28 cellular contexts compared by ENCODE assay signal in genomic region chr9:13718539-13718938, GRCh38.
DNase-seq lines count a peak whose midpoint lies in the region; ATAC-seq, FAIRE-seq and TF ChIP-seq lines count a peak whose summit lies in the region.
"Had no signal": no experiment of that assay in that cellular context is flagged by ENCODE, and none has a peak within 500 bp of the region (broad histone marks: within the 10 kb centered on the region; RNA-seq: fewer than 3 reads in every experiment).

No MANE protein-coding gene starts in this region.

- H4K91ac ChIP-seq in IMR-90 (ENCODE audit: insufficient read depth, low read depth, low read length) (no peak overlapping the region; the same call in 1 of the 2 replicates), mesenchymal stem cell (ENCODE audit: low read length) (no peak overlapping the region)

- peaks cover 53% of the 10 kb centered on the region for H3K4me1 Mint-ChIP-seq in chondrocyte (ENCODE audit: low read depth)

- ATAC-seq in IMR-90 (ENCODE audit: low read depth): peak; percentile 38
- no peak for ATAC-seq in HG02759 (IDR thresholded peaks at IDR 0.05; ENCODE audit: unreplicated experiment)
- no peak for ATAC-seq in HG02884 (IDR thresholded peaks at IDR 0.05; ENCODE audit: unreplicated experiment)
- ATAC-seq: activated CD8-positive, alpha-beta T cell treated with anti-CD3 and anti-CD28 coated beads, Interleukin-2, amount 10 ng/mL, durations not matched to agents 7 days and 5 days; activated naive CD4-positive, alpha-beta T cell treated with anti-CD3 and anti-CD28 coated beads, Interleukin-2, amount 50 U/mL, for 72 hours; K562; left colon; sciatic nerve had no signal

- H3K23ac ChIP-seq in IMR-90 (ENCODE audit: low read depth, low read length) (no peak overlapping the region), mesenchymal stem cell (ENCODE audit: low read length in 2 of 2) (no peak overlapping the region)

- H4K20me1 ChIP-seq in IMR-90 (ENCODE audit: insufficient read depth, low read length): no peaks in the 10 kb centered on the region

- no peak overlapping the region for H2AK9ac ChIP-seq in IMR-90 (replicated peaks; ENCODE audit: low read depth, low read length, poor library complexity)

- peaks cover 5% of the 10 kb centered on the region for H3K36me3 Mint-ChIP-seq in chondrocyte (ENCODE audit: low read depth)

- H2BK5ac ChIP-seq in IMR-90 (ENCODE audit: low read depth, low read length, poor library complexity, severe bottlenecking): no peak overlapping the region
- no peak overlapping the region for H2BK5ac ChIP-seq in mesenchymal stem cell (ENCODE audit: low read depth, low read length, poor library complexity, severe bottlenecking)

- H3K9me3 Mint-ChIP-seq in chondrocyte (ENCODE audit: low read depth): peaks cover 14% of the 10 kb centered on the region

- intact Hi-C loops in IMR-90 (cut with micrococcal nuclease) (loop anchor here (5.0 kb wide), 1 partner anchor 604 kb away; no protein-coding TSS in a partner anchor), stomach (cut with DNase I; ENCODE audit: low total_unique reads) (no loop called here)

- no peak overlapping the region for H3K56ac ChIP-seq in IMR-90 (ENCODE audit: extremely low read depth, insufficient read depth, low read length)

- no peak for TF ChIP-seq EP300 in stomach (IDR thresholded peaks at IDR 0.05)

- no peak overlapping the region for H2BK120ac ChIP-seq in IMR-90 (ENCODE audit: low read depth, low read length)
- no peak overlapping the region for H2BK120ac ChIP-seq in mesenchymal stem cell (ENCODE audit: low read depth, low read length)

- DNase-seq in IMR-90: peak; percentile 40
- peak; percentile 57 for DNase-seq in RCC 7860 (ENCODE audit: low spot score)
- DNase-seq in chondrocyte (ENCODE audit: low spot score): no peak
- DNase-seq in mesenchymal stem cell: no peak
- DNase-seq in stomach: no peak
- no peak for DNase-seq in AG08396 (ENCODE audit: low spot score)
- DNase-seq: activated CD4-positive, alpha-beta T cell treated with anti-CD3 and anti-CD28 coated beads for 1 hour; activated CD8-positive, alpha-beta T cell treated with anti-CD3 and anti-CD28 coated beads, Interleukin-2, amount 10 ng/mL, durations not matched to agents 7 days and 5 days; C1 segment of cervical spinal cord; Caco-2; foreskin melanocyte; GDM1; H7; left colon; NCI-H1694; NCI-H2171; NCI-H524 treated with DMSO at 0.1 percent for 48 hours; Peyer's patch; stimulated activated naive CD4-positive, alpha-beta T cell; testis had no signal

- H3K14ac ChIP-seq in IMR-90 (replicated peaks; ENCODE audit: low read depth, low read length) (no peak overlapping the region), mesenchymal stem cell (ENCODE audit: low read length in 2 of 2) (no peak overlapping the region)

- 0 out of 2 replicates have a peak overlapping the region, but pooled peaks have one; percentile 21 for H3K4me2 ChIP-seq in IMR-90 (ENCODE audit: low read depth, low read length)
- no peak overlapping the region for H3K4me2 ChIP-seq in mesenchymal stem cell (ENCODE audit: low read length, poor library complexity, severe bottlenecking)

- no peak overlapping the region for H2BK20ac ChIP-seq in IMR-90 (ENCODE audit: low read depth, low read length)

- H4K8ac ChIP-seq in IMR-90 (ENCODE audit: low read depth in 2 of 2, low read length in 2 of 2) (no peak overlapping the region), mesenchymal stem cell (ENCODE audit: low read length) (no peak overlapping the region)

- no peak for TF ChIP-seq POLR2A in IMR-90 (IDR thresholded peaks at IDR 0.05; ENCODE audit: low read depth, low read length)
- TF ChIP-seq POLR2A in stomach (IDR thresholded peaks at IDR 0.05): no peak

- no peak for FAIRE-seq in RCC 7860 (lab: Jason Lieb, UNC)
- FAIRE-seq: K562, urothelium cell line had no signal

- no peaks in the 10 kb centered on the region for H3K36me3 ChIP-seq in IMR-90 (ENCODE audit: control insufficient read depth, insufficient read depth, low read length)
- H3K36me3 ChIP-seq in mesenchymal stem cell (ENCODE audit: control insufficient read depth in 1 of 2, insufficient read depth in 2 of 2, low read depth in 1 of 2, low read length in 2 of 2): no peaks in the 10 kb centered on the region
- no peaks in the 10 kb centered on the region for H3K36me3 ChIP-seq in stomach
- H3K36me3 ChIP-seq: Peyer's patch had no signal

- no peak overlapping the region for H2AFZ ChIP-seq in IMR-90 (replicated peaks; ENCODE audit: low read length, poor library complexity)
- no peak overlapping the region for H2AFZ ChIP-seq in mesenchymal stem cell (ENCODE audit: low read depth, low read length)

- CTCF ChIA-PET in IMR-90 (lab: Yijun Ruan, JAX): no interaction called here

- H4K5ac ChIP-seq in IMR-90 (ENCODE audit: low read depth, low read length): no peak overlapping the region; the same call in 1 of the 2 replicates

- 0 out of 2 replicates have a peak, but pooled peaks cover 1% of the 10 kb centered on the region for H3K9me3 ChIP-seq in IMR-90 (ENCODE audit: control insufficient read depth, insufficient read depth, low read length)
- peaks cover 9% of the 10 kb centered on the region for H3K9me3 ChIP-seq in mesenchymal stem cell (ENCODE audit: control insufficient read depth, low read length)
- no peaks in the 10 kb centered on the region for H3K9me3 ChIP-seq in stomach
- H3K9me3 ChIP-seq: Caco-2, Peyer's patch, testis had no signal

- in situ Hi-C loops in IMR-90 (cut with MboI; ENCODE audit: low sequenced_read_pairs): no loop called here

- no peaks in the 10 kb centered on the region for H3K27me3 Mint-ChIP-seq in chondrocyte (ENCODE audit: low read depth)
- H3K27me3 Mint-ChIP-seq: progenitor cell of endocrine pancreas had no signal

- H3K18ac ChIP-seq in IMR-90 (ENCODE audit: low read depth, low read length): peak overlapping the region; percentile 59
- H3K18ac ChIP-seq in mesenchymal stem cell (ENCODE audit: low read depth in 1 of 2, low read length in 2 of 2): no peak overlapping the region

- no peak for TF ChIP-seq RAD21 in IMR-90 (IDR thresholded peaks at IDR 0.05; ENCODE audit: low read length)

- TF ChIP-seq CTCF in IMR-90 (conservative IDR thresholded peaks at IDR 0.05; ENCODE audit: low read depth, low read length) (no peak), chondrocyte (IDR thresholded peaks at IDR 0.05) (no peak), stomach (IDR thresholded peaks at IDR 0.05) (no peak)

- H2BK12ac ChIP-seq in mesenchymal stem cell (ENCODE audit: low read length in 2 of 2): no peak overlapping the region

- no peaks in the 10 kb centered on the region for H3K9me1 ChIP-seq in IMR-90 (ENCODE audit: insufficient read depth, low read length)

- dilution Hi-C loops in IMR-90 (cut with HindIII; ENCODE audit: low sequenced_read_pairs, unreplicated experiment): no loop called here

- peaks cover 13% of the 10 kb centered on the region for H3K4me1 ChIP-seq in IMR-90 (ENCODE audit: control insufficient read depth, insufficient read depth, low read length)
- H3K4me1 ChIP-seq in mesenchymal stem cell (ENCODE audit: control insufficient read depth, insufficient read depth, low read depth, low read length): peaks cover 4% of the 10 kb centered on the region
- peaks cover 0 to 14% (median 5%) of the 10 kb centered on the region in 4 donors for H3K4me1 ChIP-seq in stomach
- H3K4me1 ChIP-seq: Caco-2, Peyer's patch had no signal

- H3K4me3 Mint-ChIP-seq in chondrocyte (ENCODE audit: unreplicated experiment): no peak overlapping the region
- H3K4me3 Mint-ChIP-seq: activated CD8-positive, alpha-beta T cell treated with anti-CD3 and anti-CD28 coated beads, Interleukin-2, amount 10 ng/mL, durations not matched to agents 7 days and 5 days had no signal

- H3K27ac Mint-ChIP-seq in chondrocyte (ENCODE audit: unreplicated experiment): peak overlapping the region; percentile 72
- H3K27ac Mint-ChIP-seq: activated CD8-positive, alpha-beta T cell treated with anti-CD3 and anti-CD28 coated beads, Interleukin-2, amount 10 ng/mL, durations not matched to agents 7 days and 5 days; activated naive CD4-positive, alpha-beta T cell treated with anti-CD3 and anti-CD28 coated beads, Interleukin-2, amount 50 U/mL, for 72 hours; activated T-helper 2 cell treated with anti-CD3 and anti-CD28 coated beads, Interferon-gamma antibody, Interleukin-2, Interleukin-4, amounts not matched to agents 10 μg/mL and 5 μg/mL and 100 μg/mL, durations not matched to agents 14 hours and 24 hours and 36 hours; progenitor cell of endocrine pancreas had no signal

- no CpG with 5 or more reads among the region's 5 CpGs for WGBS in IMR-90 (ENCODE audit: extremely low coverage in 2 of 2, insufficient read length in 1 of 2), 2 experiments
- WGBS in mesenchymal stem cell: 66% methylated on average over 2 of the region's 5 CpGs
- 82 to 99% (median 94%) methylated on average over 5 of the region's 5 CpGs for WGBS in stomach, 5 donors

- H2AK5ac ChIP-seq in IMR-90 (ENCODE audit: low read depth, low read length): no peak overlapping the region
- H2AK5ac ChIP-seq in mesenchymal stem cell (ENCODE audit: low read length, severe bottlenecking): no peak overlapping the region

- H2BK15ac ChIP-seq in IMR-90 (ENCODE audit: low read depth, low read length): no peak overlapping the region
- H2BK15ac ChIP-seq in mesenchymal stem cell (ENCODE audit: low read depth, poor library complexity, severe bottlenecking): no peak overlapping the region

- H3K4ac ChIP-seq in IMR-90 (ENCODE audit: low read depth, low read length) (no peak overlapping the region), mesenchymal stem cell (ENCODE audit: low read depth in 1 of 2, low read length in 2 of 2) (no peak overlapping the region)

- H3K27me3 ChIP-seq in IMR-90 (ENCODE audit: control insufficient read depth, insufficient read depth, low read length) (no peaks in the 10 kb centered on the region), mesenchymal stem cell (ENCODE audit: control insufficient read depth in 1 of 2, insufficient read depth in 1 of 2, low read length in 2 of 2) (no peaks in the 10 kb centered on the region), stomach (no peaks in the 10 kb centered on the region)
- H3K27me3 ChIP-seq: Peyer's patch, testis had no signal

- POLR2A ChIA-PET in IMR-90 (lab: Charles Lee; ENCODE audit: unreplicated experiment): no interaction called here

- H3K79me1 ChIP-seq in IMR-90 (ENCODE audit: low read depth in 1 of 2, low read length in 2 of 2): no peaks in the 10 kb centered on the region
- no peaks in the 10 kb centered on the region for H3K79me1 ChIP-seq in mesenchymal stem cell (replicated peaks; ENCODE audit: low read length, poor library complexity, severe bottlenecking)

- H3K9ac ChIP-seq in IMR-90 (ENCODE audit: low read depth, low read length): no peak overlapping the region
- H3K9ac ChIP-seq in mesenchymal stem cell (ENCODE audit: low read length): no peak overlapping the region

- BruUV-seq in IMR-90 (replicated peaks; lab: Mats Ljungman, UMichigan): no TSS peak

- H3K27ac ChIP-seq in IMR-90 (ENCODE audit: insufficient read depth, low read length) (peak overlapping the region; percentile 73; the same call in 1 of the 2 replicates), mesenchymal stem cell (ENCODE audit: low read length, poor library complexity, severe bottlenecking) (peak overlapping the region; percentile 62), stomach (no peak overlapping the region)
- H3K27ac ChIP-seq: Peyer's patch, testis had no signal

- H3K4me3 ChIP-seq in IMR-90 (ENCODE audit: insufficient read depth, low read depth, low read length): no peak overlapping the region
- H3K4me3 ChIP-seq in mesenchymal stem cell (ENCODE audit: insufficient read depth in 1 of 2, low read depth in 1 of 2, low read length in 2 of 2): no peak overlapping the region
- H3K4me3 ChIP-seq in stomach: no peak overlapping the region
- H3K4me3 ChIP-seq: K562, Peyer's patch, testis had no signal

Comparison
In these comparisons a context has a peak if more than half of its experiments do, and no peak if none do; other contexts are left out.
1. DNase-seq: peak in IMR-90 (single experiment) and RCC 7860 (single experiment); none in chondrocyte (single experiment), mesenchymal stem cell (single experiment), stomach (single experiment) and AG08396 (single experiment).
2. H3K27ac ChIP-seq: peak in IMR-90 (single experiment) and mesenchymal stem cell (single experiment); none in stomach (0 of 5).